Comparison of ENCODE assay signal across 8 cellular contexts in genomic region chr20:3906744-3907716, GRCh38. TPM values are rescaled to one million over a fixed set of nuclear protein-coding genes. Genes with fewer than 3 reads are reported as not detected.
A peak's percentile ranks its signal among the peaks of the same experiment; 100 is the strongest.
DNase-seq lines count a peak whose midpoint lies in the region; ATAC-seq and TF ChIP-seq lines count a peak whose summit lies in the region.
"Not testable (repeated sequence)": the region's sequence is repeated elsewhere in the genome, so short reads cannot be mapped to it uniquely, and the experiment has no call there.

No MANE protein-coding gene starts in this region.

- H3K4me1 ChIP-seq in GM23338 (ENCODE audit: insufficient read depth); endodermal cell (ENCODE audit: control insufficient read depth, insufficient read depth, low read length): not testable (repeated sequence)

- peaks cover 96% of the 10 kb centered on the region for H4K20me1 ChIP-seq in GM23338 (replicated peaks; ENCODE audit: insufficient read depth)

- H3K9ac ChIP-seq in endodermal cell (ENCODE audit: extremely low read depth, low read length, poor library complexity, severe bottlenecking) = not testable (repeated sequence)

- not testable (repeated sequence) for H3K4me3 ChIP-seq in GM23338; endodermal cell (ENCODE audit: low read length)

- POLR2A ChIA-PET in RWPE1 (lab: Yijun Ruan, JAX; ENCODE audit: low non-redundant PET) = not testable (repeated sequence)

- H3K9me3 ChIP-seq in endodermal cell (ENCODE audit: control insufficient read depth, low read length) = not testable (repeated sequence)

- peaks cover 53% of the 10 kb centered on the region for H3K36me3 Mint-ChIP-seq in GM23338 (ENCODE audit: low read depth)
- peaks cover 50% of the 10 kb centered on the region for H3K36me3 Mint-ChIP-seq in endodermal cell (ENCODE audit: low read depth)
- H3K36me3 Mint-ChIP-seq in stimulated activated memory B cell treated with anti-CD40 and anti-IgM and Interleukin-4, amounts not matched to agents 10 μg/mL and 1 μg/mL and 100 μg/mL, for 72 hours = peaks cover 37% of the 10 kb centered on the region

- not testable (repeated sequence) for H3K27ac Mint-ChIP-seq in GM23338
- H3K27ac Mint-ChIP-seq in endodermal cell = peak overlapping the region; percentile 52
- H3K27ac Mint-ChIP-seq in stimulated activated memory B cell treated with anti-CD40 and anti-IgM and Interleukin-4, amounts not matched to agents 10 μg/mL and 1 μg/mL and 100 μg/mL, for 72 hours = peak overlapping the region; percentile 87

- H3F3A ChIP-seq in GM23338 (replicated peaks; ENCODE audit: low read depth) = peaks cover 23% of the 10 kb centered on the region; the same call in 1 of the 2 replicates

- not testable (repeated sequence) for H3K4me2 ChIP-seq in GM23338

- not testable (repeated sequence) for H2AFZ ChIP-seq in GM23338

- not testable (repeated sequence) for H3K9me2 ChIP-seq in GM23338 (ENCODE audit: insufficient read depth)

- TF ChIP-seq CTCF in GM13976 (IDR thresholded peaks at IDR 0.05; ENCODE audit: borderline replicate concordance, control extremely low read depth, extremely low read depth, insufficient read depth, missing control alignments); GM23338 (conservative IDR thresholded peaks at IDR 0.05; ENCODE audit: low read depth in 2 of 2); RWPE1 (conservative IDR thresholded peaks at IDR 0.05; ENCODE audit: low read depth); endodermal cell (conservative IDR thresholded peaks at IDR 0.05): not testable (repeated sequence)

- peaks cover 12% of the 10 kb centered on the region for H3K4me1 Mint-ChIP-seq in GM23338
- not testable (repeated sequence) for H3K4me1 Mint-ChIP-seq in endodermal cell
- peaks cover 58% of the 10 kb centered on the region for H3K4me1 Mint-ChIP-seq in stimulated activated memory B cell treated with anti-CD40 and anti-IgM and Interleukin-4, amounts not matched to agents 10 μg/mL and 1 μg/mL and 100 μg/mL, for 72 hours

- DNase-seq in GM13976 (ENCODE audit: low spot score) (peak; percentile 57), activated T-cell treated with anti-CD3 and anti-CD28 coated beads for 48 hours (ENCODE audit: low read depth) (peak; percentile 31)
- not testable (repeated sequence) for DNase-seq in GM23338 (ENCODE audit: low spot score); RWPE1 (ENCODE audit: low spot score); endodermal cell

- ATAC-seq in GM19351 (IDR thresholded peaks at IDR 0.05; ENCODE audit: unreplicated experiment) = peak; percentile 89
- not testable (repeated sequence) for ATAC-seq in GM23338
- ATAC-seq in HG03097 (IDR thresholded peaks at IDR 0.05; ENCODE audit: low FRiP score, unreplicated experiment) = peak; percentile 73
- ATAC-seq in stimulated activated memory B cell treated with anti-CD40 and anti-IgM and Interleukin-4, amounts not matched to agents 10 μg/mL and 1 μg/mL and 100 μg/mL, for 72 hours = peak; percentile 97

- H3K4me3 Mint-ChIP-seq in GM23338, endodermal cell: not testable (repeated sequence)
- peak overlapping the region; percentile 64 for H3K4me3 Mint-ChIP-seq in stimulated activated memory B cell treated with anti-CD40 and anti-IgM and Interleukin-4, amounts not matched to agents 10 μg/mL and 1 μg/mL and 100 μg/mL, for 72 hours

- peaks cover 45% of the 10 kb centered on the region for H3K36me3 ChIP-seq in GM23338 (ENCODE audit: insufficient read depth)
- peaks cover 53% of the 10 kb centered on the region for H3K36me3 ChIP-seq in endodermal cell (ENCODE audit: control insufficient read depth, insufficient read depth, low read length)

- H3K27me3 ChIP-seq in GM23338 (ENCODE audit: insufficient read depth); endodermal cell (ENCODE audit: control insufficient read depth, insufficient read depth, low read length, poor library complexity, severe bottlenecking): not testable (repeated sequence)

- 85 to 91% methylated on average over 14 to 17 of the region's 17 CpGs for WGBS in endodermal cell (ENCODE audit: insufficient coverage in 1 of 2, insufficient read length in 1 of 2), 2 experiments

- peak overlapping the region; percentile 64; the same call in 1 of the 2 replicates for H3K27ac ChIP-seq in GM23338 (ENCODE audit: low read depth)
- peak overlapping the region; percentile 15; the same call in 1 of the 2 replicates for H3K27ac ChIP-seq in RWPE1
- not testable (repeated sequence) for H3K27ac ChIP-seq in endodermal cell (ENCODE audit: low read depth, low read length)

- peaks cover 12% of the 10 kb centered on the region for H3K27me3 Mint-ChIP-seq in GM23338 (ENCODE audit: insufficient read depth, low read depth, poor library complexity)
- H3K27me3 Mint-ChIP-seq in endodermal cell (ENCODE audit: insufficient read depth); stimulated activated memory B cell treated with anti-CD40 and anti-IgM and Interleukin-4, amounts not matched to agents 10 μg/mL and 1 μg/mL and 100 μg/mL, for 72 hours: not testable (repeated sequence)

- not testable (repeated sequence) for H3K9me3 Mint-ChIP-seq in GM23338; endodermal cell; stimulated activated memory B cell treated with anti-CD40 and anti-IgM and Interleukin-4, amounts not matched to agents 10 μg/mL and 1 μg/mL and 100 μg/mL, for 72 hours

- peaks cover 100% of the 10 kb centered on the region for H3K79me2 ChIP-seq in GM23338 (replicated peaks; ENCODE audit: insufficient read depth)

- in situ Hi-C loops in GM13976 (cut with MboI; ENCODE audit: low sequenced_read_pairs, unreplicated experiment) = not testable (repeated sequence)

- CTCF ChIA-PET in RWPE1 (lab: Yijun Ruan, JAX) = not testable (repeated sequence)

RNA-seq across cellular contexts. Expression of gene PANK2, which starts 17.8 kb away (rescaled TPM):
- total RNA-seq in GM23338 (2014; rRNA removed; shearing (Covaris generic)) = 63.4 and 72.0 TPM in 2 replicates
- polyA plus RNA-seq in GM23338 (2016; fragmentation: Nextera tagmentation; extraction: Ambion mirVana) = 36.1 and 36.8 TPM in 2 replicates
- 10 to 100 TPM; 57.6 to 66.5 TPM for total RNA-seq in endodermal cell
- polyA plus RNA-seq in endodermal cell (2013, experiment 1 of 2) = 37.8 TPM
- polyA plus RNA-seq in endodermal cell (2013, experiment 2 of 2) = 35.1 TPM
